ENCODE assay signal across 22 cellular contexts in genomic region chr2:58109481-58109880, GRCh38.
"Had no signal": no experiment of that assay in that cellular context is flagged by ENCODE, and none has a peak within 500 bp of the region (broad histone marks: within the 10 kb centered on the region; RNA-seq: fewer than 3 reads in every experiment).

No MANE protein-coding gene starts in this region.

- H3K27ac ChIP-seq: esophagus muscularis mucosa, suprapubic skin, transverse colon, vagina had no signal

- H3K9me3 ChIP-seq: esophagus muscularis mucosa, suprapubic skin, transverse colon, vagina had no signal

- H3K36me3 ChIP-seq: brain microvascular endothelial cell, transverse colon, vagina had no signal

- H3K9me3 Mint-ChIP-seq: activated CD4-positive, alpha-beta T cell treated with anti-CD3 and anti-CD28 coated beads, Interleukin-2, amount 10 ng/mL, durations not matched to agents 24 days and 14 days; activated CD8-positive, alpha-beta T cell treated with anti-CD3 and anti-CD28 coated beads for 36 hours; activated T-cell treated with anti-CD3 and anti-CD28 coated beads, Interleukin-2, amount 50 U/mL, for 24 hours; activated T-helper 2 cell treated with anti-CD3 and anti-CD28 coated beads, Interferon-gamma antibody, Interleukin-2, Interleukin-4, amounts not matched to agents 10 μg/mL and 5 μg/mL and 100 μg/mL, durations not matched to agents 14 hours and 24 hours and 36 hours; stimulated activated naive CD8-positive, alpha-beta T cell treated with anti-CD3 and anti-CD28 coated beads, Interleukin-15, Interleukin-2, amounts not matched to agents 100 ng/mL and 50 ng/mL, for 24 hours had no signal

- H3K4me1 ChIP-seq: esophagus muscularis mucosa, suprapubic skin, vagina had no signal

- FAIRE-seq: kidney had no signal

- H3K4me3 Mint-ChIP-seq: activated CD4-positive, alpha-beta T cell treated with anti-CD3 and anti-CD28 coated beads, Interleukin-2, amount 10 ng/mL, durations not matched to agents 24 days and 14 days; activated CD8-positive, alpha-beta T cell treated with anti-CD3 and anti-CD28 coated beads for 36 hours; activated T-cell treated with anti-CD3 and anti-CD28 coated beads, Interleukin-2, amount 50 U/mL, for 24 hours; stimulated activated naive CD8-positive, alpha-beta T cell treated with anti-CD3 and anti-CD28 coated beads, Interleukin-15, Interleukin-2, amounts not matched to agents 100 ng/mL and 50 ng/mL, for 24 hours had no signal

- H3K4me3 ChIP-seq: esophagus muscularis mucosa, suprapubic skin, transverse colon, vagina had no signal

- H3K27ac Mint-ChIP-seq: activated CD4-positive, alpha-beta T cell treated with anti-CD3 and anti-CD28 coated beads, Interleukin-2, amount 10 ng/mL, durations not matched to agents 24 days and 14 days; activated CD8-positive, alpha-beta T cell treated with anti-CD3 and anti-CD28 coated beads for 36 hours; activated T-cell treated with anti-CD3 and anti-CD28 coated beads, Interleukin-2, amount 50 U/mL, for 24 hours; activated T-helper 2 cell treated with anti-CD3 and anti-CD28 coated beads, Interferon-gamma antibody, Interleukin-2, Interleukin-4, amounts not matched to agents 10 μg/mL and 5 μg/mL and 100 μg/mL, durations not matched to agents 14 hours and 24 hours and 36 hours; progenitor cell of endocrine pancreas; stimulated activated naive CD8-positive, alpha-beta T cell treated with anti-CD3 and anti-CD28 coated beads, Interleukin-15, Interleukin-2, amounts not matched to agents 100 ng/mL and 50 ng/mL, for 24 hours had no signal

- H3K27me3 ChIP-seq: brain microvascular endothelial cell, esophagus muscularis mucosa, suprapubic skin, transverse colon, vagina had no signal

- ATAC-seq: activated CD8-positive, alpha-beta T cell treated with anti-CD3 and anti-CD28 coated beads for 36 hours; left lobe of liver had no signal

- DNase-seq: activated CD4-positive, alpha-beta T cell treated with anti-CD3 and anti-CD28 coated beads, Interleukin-2, amount 10 ng/mL, durations not matched to agents 24 days and 14 days; activated CD8-positive, alpha-beta T cell treated with anti-CD3 and anti-CD28 coated beads for 36 hours; activated naive CD4-positive, alpha-beta T cell treated with anti-CD3 and anti-CD28 coated beads, Interleukin-2, amount 50 U/mL, for 16 hours; activated T-cell treated with anti-CD3 and anti-CD28 coated beads, Interleukin-2, amount 50 U/mL, for 24 hours; aorta; brain microvascular endothelial cell; cerebellar nuclear complex; cortex of kidney; foreskin melanocyte; glutamatergic neuron; hippocampal formation; kidney; occipital lobe; T1000; transverse colon had no signal

- H3K27me3 Mint-ChIP-seq: activated CD4-positive, alpha-beta T cell treated with anti-CD3 and anti-CD28 coated beads, Interleukin-2, amount 10 ng/mL, durations not matched to agents 24 days and 14 days; activated CD8-positive, alpha-beta T cell treated with anti-CD3 and anti-CD28 coated beads for 36 hours; activated T-cell treated with anti-CD3 and anti-CD28 coated beads, Interleukin-2, amount 50 U/mL, for 24 hours; progenitor cell of endocrine pancreas; stimulated activated naive CD8-positive, alpha-beta T cell treated with anti-CD3 and anti-CD28 coated beads, Interleukin-15, Interleukin-2, amounts not matched to agents 100 ng/mL and 50 ng/mL, for 24 hours had no signal
